Comparison of ENCODE assay signal across 12 cellular contexts in genomic region chr15:69665641-69666091, GRCh38.
DNase-seq lines count a peak whose midpoint lies in the region; ATAC-seq and TF ChIP-seq lines count a peak whose summit lies in the region.
"Had no signal": no experiment of that assay in that cellular context is flagged by ENCODE, and none has a peak within 500 bp of the region (broad histone marks: within the 10 kb centered on the region; RNA-seq: fewer than 3 reads in every experiment).

No MANE protein-coding gene starts in this region.

- no peak for TF ChIP-seq POLR2A in body of pancreas (IDR thresholded peaks at IDR 0.05)

- intact Hi-C loops in body of pancreas (cut with DNase I) (no loop called here), dorsolateral prefrontal cortex (cut with DNase I) (no loop called here)

- WGBS in body of pancreas, 2 donors: 77 to 82% methylated on average over 10 of the region's 10 CpGs

- CTCF ChIA-PET in HEK293 (lab: Yijun Ruan, JAX): no interaction called here

- TF ChIP-seq CTCF in HEK293 (tag by site-specific recombination; IDR thresholded peaks at IDR 0.05) (no peak), body of pancreas (IDR thresholded peaks at IDR 0.05) (no peak), dorsolateral prefrontal cortex (IDR thresholded peaks at IDR 0.05 in 54 of 56, conservative IDR thresholded peaks at IDR 0.05 in 2 of 56; ENCODE audit: low read depth in 1 of 56, partially characterized antibody in 56 of 56) (no peak)

- H3K9ac ChIP-seq in BLaER1 treated with 17β-estradiol and CSF1 and Interleukin-3, amounts not matched to agents 10 nM and 100 nM: peak overlapping the region in 4 of 11 experiments; percentile 20 to 67 (median 60); a peak in 6 of 22 replicates

- H3K4me1 ChIP-seq in BLaER1 treated with 17β-estradiol and CSF1 and Interleukin-3, amounts not matched to agents 10 nM and 100 nM: peaks cover 40 to 69% (median 45%) of the 10 kb centered on the region in 10 experiments
- H3K4me1 ChIP-seq in HEK293 (ENCODE audit: control insufficient read depth, insufficient read depth, low read length): no peaks in the 10 kb centered on the region
- no peaks in the 10 kb centered on the region for H3K4me1 ChIP-seq in body of pancreas

- no peak for ATAC-seq in body of pancreas

- H3K27me3 ChIP-seq in BLaER1 treated with 17β-estradiol and CSF1 and Interleukin-3, amounts not matched to agents 10 nM and 100 nM: peaks cover 62 to 91% (median 89%) of the 10 kb centered on the region in 11 experiments
- no peaks in the 10 kb centered on the region for H3K27me3 ChIP-seq in body of pancreas
- H3K27me3 ChIP-seq in dorsolateral prefrontal cortex: no peaks in the 10 kb centered on the region

- no peaks in the 10 kb centered on the region for H3K36me3 ChIP-seq in BLaER1 treated with 17β-estradiol and CSF1 and Interleukin-3, amounts not matched to agents 10 nM and 100 nM
- no peaks in the 10 kb centered on the region for H3K36me3 ChIP-seq in HEK293 (ENCODE audit: control insufficient read depth in 2 of 2, insufficient read depth in 1 of 2, low read length in 2 of 2)
- H3K36me3 ChIP-seq in body of pancreas (replicated peaks in 1 of 2; ENCODE audit: insufficient read depth in 1 of 2, low read depth in 2 of 2): no peaks in the 10 kb centered on the region

- peak; percentile 80 for DNase-seq in SW480 (ENCODE audit: low spot score)
- DNase-seq in islet precursor cell: peak; percentile 60
- no peak for DNase-seq in dermis blood vessel endothelial cell
- DNase-seq in epidermal melanocyte (ENCODE audit: insufficient read length, low spot score): no peak
- DNase-seq in body of pancreas: no peak
- no peak for DNase-seq in dorsolateral prefrontal cortex
- DNase-seq: activated T-cell treated with anti-CD3 and anti-CD28 coated beads, Interleukin-2, amount 50 U/mL, for 4 hours; natural killer cell; T1000 had no signal

- H3K4me3 ChIP-seq in BLaER1 treated with 17β-estradiol and CSF1 and Interleukin-3, amounts not matched to agents 10 nM and 100 nM: peak overlapping the region in 5 of 10 experiments; percentile 4 to 51 (median 30); a peak in 8 of 20 replicates
- H3K4me3 ChIP-seq in HEK293 (ENCODE audit: low read depth, low read length) (no peak overlapping the region), body of pancreas (no peak overlapping the region), dorsolateral prefrontal cortex (peak overlapping the region in 2 of 59 donors; percentile 9 to 41)
- H3K4me3 ChIP-seq: smooth muscle cell had no signal

- peak overlapping the region in 5 of 11 experiments; percentile 32 to 80 (median 67); a peak in 7 of 22 replicates for H3K27ac ChIP-seq in BLaER1 treated with 17β-estradiol and CSF1 and Interleukin-3, amounts not matched to agents 10 nM and 100 nM
- no peak overlapping the region for H3K27ac ChIP-seq in HEK293 (ENCODE audit: extremely low read depth, low read depth, low read length)
- no peak overlapping the region for H3K27ac ChIP-seq in body of pancreas
- peak overlapping the region in 25 of 59 donors; percentile 2 to 83 (median 48) for H3K27ac ChIP-seq in dorsolateral prefrontal cortex

- H4K20me1 ChIP-seq in BLaER1 treated with 17β-estradiol and CSF1 and Interleukin-3, amounts not matched to agents 10 nM and 100 nM: peaks cover 0 to 82% (median 73%) of the 10 kb centered on the region in 11 experiments; a peak in 19 of 22 replicates

- no peaks in the 10 kb centered on the region for H3K9me3 ChIP-seq in BLaER1 treated with 17β-estradiol and CSF1 and Interleukin-3, amounts not matched to agents 10 nM and 100 nM (replicated peaks in 1 of 11)
- H3K9me3 ChIP-seq in HEK293 (ENCODE audit: control insufficient read depth, insufficient read depth, low read depth, low read length): no peaks in the 10 kb centered on the region
- H3K9me3 ChIP-seq in body of pancreas: no peaks in the 10 kb centered on the region

- POLR2A ChIA-PET in HEK293 (lab: Yijun Ruan, JAX): interaction anchor here (0.5 kb wide), 1 partner anchor 163 kb away, joined by 4 read pairs; no protein-coding TSS in a partner anchor

- peak overlapping the region; percentile 79 to 100 (median 91) for H3K4me2 ChIP-seq in BLaER1 treated with 17β-estradiol and CSF1 and Interleukin-3, amounts not matched to agents 10 nM and 100 nM
- H3K4me2 ChIP-seq: smooth muscle cell had no signal

TF ChIP-seq in HEK293, 187 proteins besides CTCF, POLR2A, EP300 and RAD21:
- TF ChIP-seq ZBTB48 (tag by site-specific recombination; IDR thresholded peaks at IDR 0.05) (no peak), PRDM4 (tag by site-specific recombination; IDR thresholded peaks at IDR 0.05) (no peak), ZNF174 (tag by site-specific recombination; IDR thresholded peaks at IDR 0.05) (no peak), ZNF341 (tag by site-specific recombination; IDR thresholded peaks at IDR 0.05; ENCODE audit: low read depth) (peak; percentile 66), ZIC2 (tag by site-specific recombination; IDR thresholded peaks at IDR 0.05) (peak; percentile 71), ZNF302 (tag by site-specific recombination; IDR thresholded peaks at IDR 0.05; ENCODE audit: low read depth) (no peak), ZFP41 (tag by site-specific recombination; IDR thresholded peaks at IDR 0.05; ENCODE audit: borderline replicate concordance) (no peak), ZNF629 (tag by site-specific recombination; IDR thresholded peaks at IDR 0.05) (no peak), ZSCAN23 (tag by site-specific recombination; IDR thresholded peaks at IDR 0.05) (no peak), ZBTB17 (tag by site-specific recombination; IDR thresholded peaks at IDR 0.05) (0 out of 2 replicates have a peak, but pooled peaks have one; percentile 16), ZNF211 (tag by site-specific recombination; IDR thresholded peaks at IDR 0.05; ENCODE audit: low read depth) (no peak), SCRT2 (tag by site-specific recombination; IDR thresholded peaks at IDR 0.05) (no peak), ZNF239 (tag by site-specific recombination; IDR thresholded peaks at IDR 0.05) (no peak), ZNF23 (tag by site-specific recombination; IDR thresholded peaks at IDR 0.05; ENCODE audit: borderline replicate concordance) (no peak), MYNN (tag by site-specific recombination; IDR thresholded peaks at IDR 0.05; ENCODE audit: borderline replicate concordance) (no peak), ZNF670 (tag by site-specific recombination; IDR thresholded peaks at IDR 0.05; ENCODE audit: low read depth) (no peak), ZNF169 (tag by site-specific recombination; IDR thresholded peaks at IDR 0.05) (no peak)

Comparison
In these comparisons a context has a peak if more than half of its experiments do, and no peak if none do; other contexts are left out.
1. DNase-seq: peak in SW480 (single experiment) and islet precursor cell (single experiment); none in dermis blood vessel endothelial cell (single experiment), epidermal melanocyte (single experiment), body of pancreas (0 of 4) and dorsolateral prefrontal cortex (0 of 10).